9 cellular contexts compared by ENCODE assay signal in genomic region chr7:139043823-139044812, GRCh38. TPM values are rescaled to one million over a fixed set of nuclear protein-coding genes. Genes with fewer than 3 reads are reported as not detected.
DNase-seq lines count a peak whose midpoint lies in the region; ATAC-seq and TF ChIP-seq lines count a peak whose summit lies in the region.
"Had no signal": no experiment of that assay in that cellular context is flagged by ENCODE, and none has a peak within 500 bp of the region (broad histone marks: within the 10 kb centered on the region; RNA-seq: fewer than 3 reads in every experiment).

No MANE protein-coding gene starts in this region.

- no peak for ATAC-seq in sciatic nerve
- no peak for ATAC-seq in HG02884 (IDR thresholded peaks at IDR 0.05; ENCODE audit: unreplicated experiment)

- H3K27ac Mint-ChIP-seq in MCF 10A (ENCODE audit: low read depth, unreplicated experiment) = no peak overlapping the region
- peak overlapping the region; percentile 86 for H3K27ac Mint-ChIP-seq in activated CD4-positive, alpha-beta T cell treated with anti-CD3 and anti-CD28 coated beads, Interleukin-2, amount 10 ng/mL, durations not matched to agents 7 days and 5 days

- H3K36me3 ChIP-seq in breast epithelium = no peaks in the 10 kb centered on the region

- no peaks in the 10 kb centered on the region for H3K9me3 ChIP-seq in breast epithelium

- H3K4me1 Mint-ChIP-seq in MCF 10A (ENCODE audit: insufficient read depth, unreplicated experiment) = peaks cover 13% of the 10 kb centered on the region
- H3K4me1 Mint-ChIP-seq in activated CD4-positive, alpha-beta T cell treated with anti-CD3 and anti-CD28 coated beads, Interleukin-2, amount 10 ng/mL, durations not matched to agents 7 days and 5 days = peaks cover 79% of the 10 kb centered on the region

- peaks cover 38% of the 10 kb centered on the region for H3K36me3 Mint-ChIP-seq in MCF 10A (ENCODE audit: insufficient read depth, unreplicated experiment)
- peaks cover 64% of the 10 kb centered on the region for H3K36me3 Mint-ChIP-seq in activated CD4-positive, alpha-beta T cell treated with anti-CD3 and anti-CD28 coated beads, Interleukin-2, amount 10 ng/mL, durations not matched to agents 7 days and 5 days (ENCODE audit: low read depth)

- H3K4me1 ChIP-seq in breast epithelium = no peaks in the 10 kb centered on the region

- no peaks in the 10 kb centered on the region for H3K27me3 Mint-ChIP-seq in MCF 10A (ENCODE audit: insufficient read depth, unreplicated experiment)
- H3K27me3 Mint-ChIP-seq in activated CD4-positive, alpha-beta T cell treated with anti-CD3 and anti-CD28 coated beads, Interleukin-2, amount 10 ng/mL, durations not matched to agents 7 days and 5 days = no peaks in the 10 kb centered on the region

- no peak overlapping the region for H3K4me3 Mint-ChIP-seq in MCF 10A (ENCODE audit: unreplicated experiment)
- peak overlapping the region; percentile 12 for H3K4me3 Mint-ChIP-seq in activated CD4-positive, alpha-beta T cell treated with anti-CD3 and anti-CD28 coated beads, Interleukin-2, amount 10 ng/mL, durations not matched to agents 7 days and 5 days

- DNase-seq in breast epithelium (ENCODE audit: low spot score in 2 of 2) (no peak), MCF 10A (ENCODE audit: unreplicated experiment) (no peak), epithelial cell of esophagus (ENCODE audit: low read depth) (peak; percentile 11), GM03348 (ENCODE audit: low spot score) (no peak), sciatic nerve (ENCODE audit: low spot score) (no peak)
- DNase-seq in activated CD4-positive, alpha-beta T cell treated with anti-CD3 and anti-CD28 coated beads, Interleukin-2, amount 10 ng/mL, durations not matched to agents 7 days and 5 days = peak; percentile 72
- peak; percentile 78 for DNase-seq in stimulated activated naive CD4-positive, alpha-beta T cell treated with Interleukin-2 at 50 U/mL for 16 hours (lab: John Stamatoyannopoulos, UW)

- POLR2A ChIA-PET in MCF 10A (lab: Yijun Ruan, JAX) = interaction anchor here (1.1 to 1.5 kb wide), 2 partner anchors 8 to 10 kb away, joined by 3 to 4 read pairs; no protein-coding TSS in a partner anchor
- POLR2A ChIA-PET in activated CD4-positive, alpha-beta T cell treated with anti-CD3 and anti-CD28 coated beads, Interleukin-2, amount 10 ng/mL, durations not matched to agents 7 days and 5 days (lab: Charles Lee) = no interaction called here

- intact Hi-C loops in breast epithelium (cut with DNase I; ENCODE audit: low total_unique reads) = loop anchor here (5.0 kb wide), 1 partner anchor 517 kb away; no protein-coding TSS in a partner anchor
- intact Hi-C loops in MCF 10A (cut with micrococcal nuclease) = no loop called here
- intact Hi-C loops in sciatic nerve (cut with DNase I) = no loop called here

- H3K27ac ChIP-seq in breast epithelium = peak overlapping the region; percentile 21 to 40
- H3K27ac ChIP-seq: C4-2B had no signal

- TF ChIP-seq POLR2A in breast epithelium (IDR thresholded peaks at IDR 0.05) = no peak

- no peak for TF ChIP-seq CTCF in breast epithelium (IDR thresholded peaks at IDR 0.05)
- no peak for TF ChIP-seq CTCF in MCF 10A (IDR thresholded peaks at IDR 0.05; ENCODE audit: unreplicated experiment)
- no peak for TF ChIP-seq CTCF in epithelial cell of esophagus (IDR thresholded peaks at IDR 0.05; ENCODE audit: insufficient read depth, low read depth, low read length, missing control alignments)

- CTCF ChIA-PET in MCF 10A (lab: Yijun Ruan, JAX) = no interaction called here
- CTCF ChIA-PET in activated CD4-positive, alpha-beta T cell treated with anti-CD3 and anti-CD28 coated beads, Interleukin-2, amount 10 ng/mL, durations not matched to agents 7 days and 5 days (lab: Charles Lee) = interaction anchor here (1.0 to 18.4 kb wide), 3 partner anchors 24 to 51 kb away, joined by 3 to 225 read pairs (median 7); no protein-coding TSS in a partner anchor

- no peaks in the 10 kb centered on the region for H3K27me3 ChIP-seq in breast epithelium

- BruUV-seq in MCF 10A (replicated peaks; lab: Mats Ljungman, UMichigan) = no TSS peak

- no peaks in the 10 kb centered on the region for H3K9me3 Mint-ChIP-seq in MCF 10A (ENCODE audit: unreplicated experiment)
- no peaks in the 10 kb centered on the region for H3K9me3 Mint-ChIP-seq in activated CD4-positive, alpha-beta T cell treated with anti-CD3 and anti-CD28 coated beads, Interleukin-2, amount 10 ng/mL, durations not matched to agents 7 days and 5 days

- H3K4me3 ChIP-seq in breast epithelium = no peak overlapping the region
- no peak overlapping the region for H3K4me3 ChIP-seq in epithelial cell of esophagus (ENCODE audit: low read length)

RNA-seq across cellular contexts. Expression of gene ZC3HAV1L, which starts 8.3 kb away (rescaled TPM):
- 10 to 100 TPM; 12.5 to 24.9 (median 19.3) TPM for total RNA-seq in breast epithelium
- total RNA-seq in MCF 10A (2022) = 10.9 and 13.7 TPM in 2 replicates
- total RNA-seq in activated CD4-positive, alpha-beta T cell treated with anti-CD3 and anti-CD28 coated beads, Interleukin-2, amount 10 ng/mL, durations not matched to agents 7 days and 5 days = 10 to 100 TPM; 14.9 to 16.5 TPM
- 19.7 TPM for total RNA-seq in sciatic nerve

Comparison
In these comparisons a context has a peak if more than half of its experiments do, and no peak if none do; other contexts are left out.
1. DNase-seq: peak in activated CD4-positive, alpha-beta T cell treated with anti-CD3 and anti-CD28 coated beads, Interleukin-2, amount 10 ng/mL, durations not matched to agents 7 days and 5 days (single experiment), epithelial cell of esophagus (single experiment) and stimulated activated naive CD4-positive, alpha-beta T cell treated with Interleukin-2 at 50 U/mL for 16 hours (single experiment); none in breast epithelium (0 of 2), MCF 10A (single experiment), GM03348 (single experiment) and sciatic nerve (single experiment).